In the genomic region with DNA sequence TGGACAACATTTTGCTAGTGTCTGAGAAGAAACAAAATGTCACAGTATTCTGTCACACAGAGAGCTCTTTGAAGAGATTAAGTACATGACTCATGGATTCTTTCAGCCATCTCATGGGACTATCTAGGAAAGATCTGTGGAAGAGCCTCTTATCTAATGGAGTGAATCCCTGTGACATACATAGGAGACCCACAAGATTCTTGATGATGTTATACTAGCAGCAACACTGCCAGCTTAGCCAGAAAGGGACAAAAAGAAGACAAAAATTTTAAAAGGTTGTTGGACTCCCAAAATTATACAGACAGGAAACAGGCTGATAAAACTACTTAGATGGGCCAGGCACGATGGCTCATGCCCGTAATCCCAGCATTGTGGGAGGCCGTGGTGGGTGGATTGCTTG, we compare ENCODE assay signal across 10 cellular contexts.
"Had no signal": no experiment of that assay in that cellular context is flagged by ENCODE, and none has a peak within 500 bp of the region (broad histone marks: within the 10 kb centered on the region; RNA-seq: fewer than 3 reads in every experiment).

No MANE protein-coding gene starts in this region.

- H3K4me3 Mint-ChIP-seq: H9, HFFc6 had no signal

- H3K9ac ChIP-seq: GM23248 had no signal

- FAIRE-seq: H54, K562 had no signal

- H3K27ac Mint-ChIP-seq: H9, HFFc6 had no signal

- DNase-seq: GM23248, GOT3, H9, HCEC 1CT, HFFc6, IMR-90, KG1 had no signal

- H3K27ac ChIP-seq: GM23248, HL-60 had no signal

- H3K4me3 ChIP-seq: GM23248, K562 had no signal

- H2AFZ ChIP-seq: GM23248 had no signal

- ATAC-seq: K562 had no signal
